Comparison of ENCODE assay signal across 8 cellular contexts in genomic region chr20:29878281-29878741, GRCh38.
DNase-seq lines count a peak whose midpoint lies in the region; ATAC-seq, FAIRE-seq and TF ChIP-seq lines count a peak whose summit lies in the region.

No MANE protein-coding gene starts in this region.

- peak in 1 of 2 experiments; percentile 37 for DNase-seq in Caco-2
- DNase-seq in SHP77 (lab: John Stamatoyannopoulos, UW) = peak; percentile 57 to 88
- peak; percentile 83 for DNase-seq in kidney
- DNase-seq in ascending aorta (ENCODE audit: low spot score in 2 of 2) = no peak
- DNase-seq in NOMO-1 (lab: John Stamatoyannopoulos, UW; ENCODE audit: unreplicated experiment in 2 of 2) = no peak
- no peak for DNase-seq in activated T-helper 2 cell treated with anti-CD3 and anti-CD28 coated beads, Interferon-gamma antibody, Interleukin-2, Interleukin-4, amounts not matched to agents 10 μg/mL and 5 μg/mL and 100 μg/mL, durations not matched to agents 14 hours and 24 hours and 36 hours (ENCODE audit: low spot score)
- no peak for DNase-seq in D721Med (ENCODE audit: insufficient read length, low spot score)

- no peaks in the 10 kb centered on the region for H3K36me3 Mint-ChIP-seq in Caco-2 (ENCODE audit: insufficient read depth, unreplicated experiment)
- H3K36me3 Mint-ChIP-seq in activated T-helper 2 cell treated with anti-CD3 and anti-CD28 coated beads, Interferon-gamma antibody, Interleukin-2, Interleukin-4, amounts not matched to agents 10 μg/mL and 5 μg/mL and 100 μg/mL, durations not matched to agents 14 hours and 24 hours and 36 hours (ENCODE audit: low read depth) = peaks cover 13% of the 10 kb centered on the region

- H3K36me3 ChIP-seq in Caco-2 (ENCODE audit: control insufficient read depth, insufficient read depth, low read length) = no peaks in the 10 kb centered on the region
- no peaks in the 10 kb centered on the region for H3K36me3 ChIP-seq in kidney (ENCODE audit: control insufficient read depth in 1 of 2, insufficient read depth in 2 of 2, low read length in 2 of 2)
- no peaks in the 10 kb centered on the region for H3K36me3 ChIP-seq in ascending aorta

- POLR2A ChIA-PET in Caco-2 (lab: Charles Lee) = no interaction called here

- peak; percentile 52 for ATAC-seq in HG02610 (IDR thresholded peaks at IDR 0.05; ENCODE audit: unreplicated experiment)

- intact Hi-C loops in Caco-2 (cut with micrococcal nuclease; ENCODE audit: unreplicated experiment) (no loop called here), kidney (cut with DNase I) (no loop called here), ascending aorta (cut with DNase I) (no loop called here)
- intact Hi-C loops in activated T-helper 2 cell treated with anti-CD3 and anti-CD28 coated beads, Interferon-gamma antibody, Interleukin-2, Interleukin-4, amounts not matched to agents 10 μg/mL and 5 μg/mL and 100 μg/mL, durations not matched to agents 14 hours and 24 hours and 36 hours (cut with micrococcal nuclease) = no loop called here

- peaks cover 8% of the 10 kb centered on the region for H3K4me1 ChIP-seq in Caco-2
- H3K4me1 ChIP-seq in kidney (ENCODE audit: control insufficient read depth in 1 of 2, insufficient read depth in 1 of 2, low read depth in 1 of 2, low read length in 2 of 2) = no peaks in the 10 kb centered on the region
- H3K4me1 ChIP-seq in ascending aorta = no peaks in the 10 kb centered on the region

- CTCF ChIA-PET in Caco-2 (lab: Charles Lee) = no interaction called here

- peaks cover 6% of the 10 kb centered on the region for H3K4me1 Mint-ChIP-seq in Caco-2 (ENCODE audit: low read depth, unreplicated experiment)
- H3K4me1 Mint-ChIP-seq in activated T-helper 2 cell treated with anti-CD3 and anti-CD28 coated beads, Interferon-gamma antibody, Interleukin-2, Interleukin-4, amounts not matched to agents 10 μg/mL and 5 μg/mL and 100 μg/mL, durations not matched to agents 14 hours and 24 hours and 36 hours (ENCODE audit: low read depth) = no peaks in the 10 kb centered on the region

- H3K27me3 ChIP-seq in Caco-2 (replicated peaks; ENCODE audit: control insufficient read depth, insufficient read depth, low read length) (no peaks in the 10 kb centered on the region), ascending aorta (no peaks in the 10 kb centered on the region)

- no peak overlapping the region for H3K27ac ChIP-seq in kidney (ENCODE audit: low read depth in 2 of 2, low read length in 2 of 2)
- H3K27ac ChIP-seq in ascending aorta = no peak overlapping the region

- H3K9me3 Mint-ChIP-seq in Caco-2 (ENCODE audit: unreplicated experiment) = peaks cover 46% of the 10 kb centered on the region
- H3K9me3 Mint-ChIP-seq in activated T-helper 2 cell treated with anti-CD3 and anti-CD28 coated beads, Interferon-gamma antibody, Interleukin-2, Interleukin-4, amounts not matched to agents 10 μg/mL and 5 μg/mL and 100 μg/mL, durations not matched to agents 14 hours and 24 hours and 36 hours = peaks cover 61% of the 10 kb centered on the region

- peak overlapping the region; percentile 11 for H3K27ac Mint-ChIP-seq in Caco-2 (ENCODE audit: unreplicated experiment)
- no peak overlapping the region for H3K27ac Mint-ChIP-seq in activated T-helper 2 cell treated with anti-CD3 and anti-CD28 coated beads, Interferon-gamma antibody, Interleukin-2, Interleukin-4, amounts not matched to agents 10 μg/mL and 5 μg/mL and 100 μg/mL, durations not matched to agents 14 hours and 24 hours and 36 hours

- no peak for TF ChIP-seq CTCF in Caco-2 (IDR thresholded peaks at IDR 0.05; ENCODE audit: insufficient read depth in 1 of 2, low read depth in 1 of 2, low read length in 1 of 2, severe bottlenecking in 1 of 2, unreplicated experiment in 1 of 2)
- no peak for TF ChIP-seq CTCF in kidney (IDR thresholded peaks at IDR 0.05; ENCODE audit: borderline replicate concordance, extremely low read depth, insufficient read depth)
- no peak for TF ChIP-seq CTCF in ascending aorta (IDR thresholded peaks at IDR 0.05)
- no peak for TF ChIP-seq CTCF in D721Med (IDR thresholded peaks at IDR 0.05; ENCODE audit: insufficient read depth, missing control alignments)

- H3K4me3 ChIP-seq in Caco-2 (ENCODE audit: low read depth, low read length) (no peak overlapping the region), kidney (ENCODE audit: low read length in 2 of 2) (peak overlapping the region in 1 of 2 donors; percentile 18), ascending aorta (no peak overlapping the region)

- BruUV-seq in Caco-2 (replicated peaks; lab: Mats Ljungman, UMichigan) = no TSS peak

- no peak overlapping the region for H3K4me3 Mint-ChIP-seq in Caco-2 (ENCODE audit: unreplicated experiment)
- H3K4me3 Mint-ChIP-seq in activated T-helper 2 cell treated with anti-CD3 and anti-CD28 coated beads, Interferon-gamma antibody, Interleukin-2, Interleukin-4, amounts not matched to agents 10 μg/mL and 5 μg/mL and 100 μg/mL, durations not matched to agents 14 hours and 24 hours and 36 hours (ENCODE audit: low read depth) = no peak overlapping the region

- H3K9me3 ChIP-seq in Caco-2 (peaks cover 21% of the 10 kb centered on the region), kidney (ENCODE audit: control insufficient read depth in 1 of 2, low read length in 2 of 2) (peaks cover 0 to 4% of the 10 kb centered on the region in 2 donors), ascending aorta (peaks cover 4 to 5% of the 10 kb centered on the region in 2 donors)

- H3K9ac ChIP-seq in kidney (ENCODE audit: low read length in 2 of 2) = no peak overlapping the region

- FAIRE-seq in kidney (lab: Jason Lieb, UNC) (no peak), D721Med (lab: Jason Lieb, UNC) (no peak)

- no peaks in the 10 kb centered on the region for H3K27me3 Mint-ChIP-seq in Caco-2 (ENCODE audit: insufficient read depth, unreplicated experiment)
- no peaks in the 10 kb centered on the region for H3K27me3 Mint-ChIP-seq in activated T-helper 2 cell treated with anti-CD3 and anti-CD28 coated beads, Interferon-gamma antibody, Interleukin-2, Interleukin-4, amounts not matched to agents 10 μg/mL and 5 μg/mL and 100 μg/mL, durations not matched to agents 14 hours and 24 hours and 36 hours (ENCODE audit: low read depth)

Comparison
In these comparisons a context has a peak if more than half of its experiments do, and no peak if none do; other contexts are left out.
1. DNase-seq: peak in SHP77 (2 of 2) and kidney (single experiment); none in ascending aorta (0 of 2), NOMO-1 (0 of 2), activated T-helper 2 cell treated with anti-CD3 and anti-CD28 coated beads, Interferon-gamma antibody, Interleukin-2, Interleukin-4, amounts not matched to agents 10 μg/mL and 5 μg/mL and 100 μg/mL, durations not matched to agents 14 hours and 24 hours and 36 hours (single experiment) and D721Med (single experiment).